8 cellular contexts compared by ENCODE assay signal in the genomic region with DNA sequence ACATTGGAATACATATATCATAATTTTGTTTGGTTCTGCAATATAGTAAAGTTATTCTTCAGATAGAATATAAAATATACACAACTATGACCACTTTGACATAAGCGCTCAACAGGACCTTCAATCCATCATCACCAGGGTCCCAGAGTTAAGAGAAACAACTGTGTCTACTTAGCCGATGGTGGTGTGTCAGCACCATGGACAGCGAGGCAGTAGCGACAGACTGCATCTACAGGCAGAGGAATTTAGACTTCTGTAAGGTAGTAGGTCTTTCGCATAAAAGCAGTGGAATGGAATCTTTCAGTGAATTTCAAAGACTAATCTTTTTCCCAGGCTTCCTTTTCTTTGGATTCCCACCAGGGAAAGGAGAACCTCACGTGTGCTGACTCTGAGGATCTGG.
DNase-seq lines count a peak whose midpoint lies in the region; ATAC-seq and TF ChIP-seq lines count a peak whose summit lies in the region.

No MANE protein-coding gene starts in this region.

- TF ChIP-seq CTCF in HL-60 (IDR thresholded peaks at IDR 0.05; ENCODE audit: insufficient read depth, low read length): no peak
- no peak for TF ChIP-seq CTCF in GM10266 (IDR thresholded peaks at IDR 0.05; ENCODE audit: control insufficient read depth, insufficient read depth, low read depth, missing control alignments)

- ATAC-seq in GM18907 (IDR thresholded peaks at IDR 0.05; ENCODE audit: unreplicated experiment) (no peak), HG02884 (IDR thresholded peaks at IDR 0.05; ENCODE audit: unreplicated experiment) (no peak)

- peaks cover 1% of the 10 kb centered on the region for H3K27me3 ChIP-seq in HL-60 (ENCODE audit: insufficient read depth, poor library complexity, severe bottlenecking)

- DNase-seq in HL-60 (ENCODE audit: low read depth in 1 of 2, low spot score in 1 of 2) (peak; percentile 7 to 22), UCSD-AML1 (lab: John Stamatoyannopoulos, UW; ENCODE audit: unreplicated experiment) (peak; percentile 45), fibroblast of the conjunctiva (ENCODE audit: low read depth) (peak; percentile 9), NCI-H1694 (lab: John Stamatoyannopoulos, UW) (no peak), GM10266 (ENCODE audit: extremely low spot score) (no peak)
- DNase-seq in stimulated activated CD4-positive, alpha-beta T cell treated with anti-CD3 and anti-CD28 coated beads, Interleukin-12 subunit alpha, Interleukin-12 subunit beta, amount 100 ng/mL, for 48 hours (ENCODE audit: low read depth in 2 of 3, low spot score in 1 of 3): peak in 2 of 3 donors; percentile 23 to 24

- no peak overlapping the region for H3K27ac ChIP-seq in HL-60 (replicated peaks)

- H3K4me3 ChIP-seq in HL-60 (replicated peaks; ENCODE audit: insufficient read depth, low read length): no peak overlapping the region

Comparison
In these comparisons a context has a peak if more than half of its experiments do, and no peak if none do; other contexts are left out.
1. DNase-seq: peak in HL-60 (2 of 2), UCSD-AML1 (single experiment), fibroblast of the conjunctiva (single experiment) and stimulated activated CD4-positive, alpha-beta T cell treated with anti-CD3 and anti-CD28 coated beads, Interleukin-12 subunit alpha, Interleukin-12 subunit beta, amount 100 ng/mL, for 48 hours (2 of 3); none in NCI-H1694 (single experiment) and GM10266 (single experiment).